In the genomic region with DNA sequence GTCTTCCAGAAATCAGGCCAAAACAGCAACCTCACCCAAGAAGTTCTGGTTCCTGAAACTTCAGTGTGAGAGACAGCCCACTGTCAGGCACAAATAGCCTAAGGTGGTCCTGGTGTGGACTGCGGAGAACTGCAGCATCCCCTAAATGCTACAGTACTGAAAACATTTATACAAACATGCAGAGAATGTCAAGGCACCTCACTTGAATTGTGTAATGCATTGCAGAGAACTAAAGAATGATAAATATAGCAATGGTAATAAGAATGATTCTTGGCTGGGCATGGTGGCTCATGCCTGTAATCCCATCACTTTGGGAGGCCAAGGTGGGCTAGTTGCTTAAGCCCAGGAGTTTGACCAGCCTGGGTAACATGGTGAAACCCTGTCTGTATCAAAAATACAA, we compare ENCODE assay signal across 28 cellular contexts.
"Had no signal": no experiment of that assay in that cellular context is flagged by ENCODE, and none has a peak within 500 bp of the region (broad histone marks: within the 10 kb centered on the region; RNA-seq: fewer than 3 reads in every experiment).

No MANE protein-coding gene starts in this region.

- H3K9me3 ChIP-seq: left ventricle myocardium inferior, mucosa of descending colon, pancreas, prostate gland, stomach, testis, thyroid gland, transverse colon, upper lobe of right lung had no signal

- DNase-seq: islet precursor cell; left ventricle myocardium inferior; mesendoderm; midbrain; mucosa of descending colon; naive thymus-derived CD4-positive, alpha-beta T cell; nucleus accumbens; pancreas; posterior cingulate gyrus; retina; right cardiac atrium; stimulated activated CD4-positive, alpha-beta T cell treated with anti-CD3 and anti-CD28 coated beads, Interleukin-12 subunit alpha, Interleukin-12 subunit beta, amount 100 ng/mL, for 4 hours; stimulated activated CD4-positive, alpha-beta T cell treated with anti-CD3 and anti-CD28 coated beads, Interleukin-15, amount 100 ng/mL, for 24 hours; stimulated activated CD4-positive, alpha-beta T cell treated with anti-CD3 and anti-CD28 coated beads, Interleukin-2, amount 100 ng/mL, for 24 hours; stimulated activated CD4-positive, alpha-beta T cell treated with anti-CD3 and anti-CD28 coated beads, Interleukin-4, amount 100 ng/mL, for 1 hour; stimulated activated naive B cell treated with anti-CD40 and anti-IgM and Interleukin-4, amounts not matched to agents 10 μg/mL and 1 μg/mL and 100 μg/mL, for 72 hours; stimulated activated naive CD8-positive, alpha-beta T cell treated with anti-CD3 and anti-CD28 coated beads, Interleukin-15, Interleukin-2, amounts not matched to agents 100 U/mL and 50 U/mL, for 24 hours; stomach; testis; thyroid gland; transverse colon; upper lobe of right lung had no signal

- H3K27me3 ChIP-seq: hepatocyte, pancreas, stomach, testis, thyroid gland, transverse colon, upper lobe of right lung had no signal

- H3K4me2 ChIP-seq: hepatocyte had no signal

- H3K27me3 Mint-ChIP-seq: naive thymus-derived CD4-positive, alpha-beta T cell; natural killer cell treated with Interleukin-12 subunit alpha and Interleukin-12 subunit beta and Interleukin-15 and Interleukin-18, amount 100 ng/mL, for 72 hours; stimulated activated naive B cell treated with anti-CD40 and anti-IgM and Interleukin-4, amounts not matched to agents 10 μg/mL and 1 μg/mL and 100 μg/mL, for 72 hours had no signal

- H3K4me3 ChIP-seq: hepatocyte, left ventricle myocardium inferior, lung, mucosa of descending colon, pancreas, prostate gland, skin epidermis, stomach, testis, thyroid gland, transverse colon, upper lobe of right lung had no signal

- H3K27ac Mint-ChIP-seq: naive thymus-derived CD4-positive, alpha-beta T cell; natural killer cell treated with Interleukin-12 subunit alpha and Interleukin-12 subunit beta and Interleukin-15 and Interleukin-18, amount 100 ng/mL, for 72 hours; stimulated activated naive B cell treated with anti-CD40 and anti-IgM and Interleukin-4, amounts not matched to agents 10 μg/mL and 1 μg/mL and 100 μg/mL, for 72 hours had no signal

- H3K4me1 ChIP-seq: left ventricle myocardium inferior, pancreas, prostate gland, stomach, transverse colon had no signal

- H3K36me3 Mint-ChIP-seq: natural killer cell treated with Interleukin-12 subunit alpha and Interleukin-12 subunit beta and Interleukin-15 and Interleukin-18, amount 100 ng/mL, for 72 hours had no signal

- H3K27ac ChIP-seq: hepatocyte, left ventricle myocardium inferior, pancreas, prostate gland, skin epidermis, stomach, testis, thyroid gland, transverse colon, upper lobe of right lung had no signal

- H3K4me3 Mint-ChIP-seq: naive thymus-derived CD4-positive, alpha-beta T cell; natural killer cell treated with Interleukin-12 subunit alpha and Interleukin-12 subunit beta and Interleukin-15 and Interleukin-18, amount 100 ng/mL, for 72 hours; neural crest cell; stimulated activated naive B cell treated with anti-CD40 and anti-IgM and Interleukin-4, amounts not matched to agents 10 μg/mL and 1 μg/mL and 100 μg/mL, for 72 hours had no signal

- H3K36me3 ChIP-seq: left ventricle myocardium inferior, pancreas, prostate gland, thyroid gland, transverse colon, upper lobe of right lung had no signal

- H3K9me3 Mint-ChIP-seq: naive thymus-derived CD4-positive, alpha-beta T cell; natural killer cell treated with Interleukin-12 subunit alpha and Interleukin-12 subunit beta and Interleukin-15 and Interleukin-18, amount 100 ng/mL, for 72 hours; neural crest cell; stimulated activated naive B cell treated with anti-CD40 and anti-IgM and Interleukin-4, amounts not matched to agents 10 μg/mL and 1 μg/mL and 100 μg/mL, for 72 hours had no signal
